In the genomic region with DNA sequence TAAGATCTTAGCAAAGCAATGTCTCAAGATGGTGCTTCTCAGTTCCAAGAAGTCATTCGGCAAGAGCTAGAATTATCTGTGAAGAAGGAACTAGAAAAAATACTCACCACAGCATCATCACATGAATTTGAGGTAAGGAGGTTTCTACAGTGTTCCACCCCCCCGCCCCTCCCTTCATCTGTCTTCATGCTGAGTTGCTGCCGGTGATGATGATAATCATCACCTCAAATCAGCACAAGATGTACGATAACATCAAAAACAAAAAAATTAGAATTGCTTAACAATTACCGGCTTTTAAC, we compare ENCODE assay signal across 12 cellular contexts. TPM values are rescaled to one million over a fixed set of nuclear protein-coding genes. Genes with fewer than 3 reads are reported as not detected.
DNase-seq lines count a peak whose midpoint lies in the region; ATAC-seq, FAIRE-seq and TF ChIP-seq lines count a peak whose summit lies in the region.
"Had no signal": no experiment of that assay in that cellular context is flagged by ENCODE, and none has a peak within 500 bp of the region (broad histone marks: within the 10 kb centered on the region; RNA-seq: fewer than 3 reads in every experiment).

No MANE protein-coding gene starts in this region.

- H4K20me1 ChIP-seq in HepG2 (ENCODE audit: insufficient read depth, low read length), result peaks cover 39% of the 10 kb centered on the region

- H3K9me3 Mint-ChIP-seq in CD4-positive, CD25-positive, alpha-beta regulatory T cell, result peaks cover 0 to 2% (median 0%) of the 10 kb centered on the region in 7 donors
- no peaks in the 10 kb centered on the region for H3K9me3 Mint-ChIP-seq in chondrocyte (ENCODE audit: low read depth)

- TF ChIP-seq RAD21 in HepG2 (CRISPR knock-in tag; IDR thresholded peaks at IDR 0.05), result no peak

- H3K27ac ChIP-seq in CD4-positive, CD25-positive, alpha-beta regulatory T cell (ENCODE audit: insufficient read depth, low read length, poor library complexity, severe bottlenecking), result peak overlapping the region; percentile 92
- H3K27ac ChIP-seq in psoas muscle (peak overlapping the region; percentile 69), HepG2 (ENCODE audit: extremely low read length, insufficient read depth, low read length) (no peak overlapping the region)

- H3K4me3 ChIP-seq in CD4-positive, CD25-positive, alpha-beta regulatory T cell (ENCODE audit: low read depth, low read length), result peak overlapping the region; percentile 77
- H3K4me3 ChIP-seq in psoas muscle (no peak overlapping the region), HepG2 (replicated peaks in 1 of 3; ENCODE audit: insufficient read depth in 1 of 3, low read depth in 2 of 3, low read length in 3 of 3) (no peak overlapping the region)
- H3K4me3 ChIP-seq: dorsolateral prefrontal cortex, GM12878 had no signal

- CTCF ChIA-PET in HepG2 (lab: Yijun Ruan, JAX; ENCODE audit: low intra/inter-chr PET ratio, low total read pairs), result interaction anchor here (0.9 kb wide), 1 partner anchor 164 kb away, joined by 3 read pairs; no protein-coding TSS in a partner anchor

- H3K4me1 ChIP-seq in CD4-positive, CD25-positive, alpha-beta regulatory T cell (ENCODE audit: control insufficient read depth, insufficient read depth, low read length, poor library complexity, severe bottlenecking), result peaks cover 65% of the 10 kb centered on the region
- peaks cover 55% of the 10 kb centered on the region for H3K4me1 ChIP-seq in psoas muscle
- H3K4me1 ChIP-seq in HepG2 (ENCODE audit: insufficient read depth, low read length), result peaks cover 33% of the 10 kb centered on the region

- H2AFZ ChIP-seq in HepG2 (ENCODE audit: low read length), result no peak overlapping the region

- peaks cover 20% of the 10 kb centered on the region for H3K36me3 ChIP-seq in CD4-positive, CD25-positive, alpha-beta regulatory T cell (ENCODE audit: control insufficient read depth, insufficient read depth, low read length)
- H3K36me3 ChIP-seq in psoas muscle (ENCODE audit: insufficient read depth in 1 of 2, low read depth in 1 of 2) (peaks cover 7 to 58% of the 10 kb centered on the region in 2 donors), HepG2 (replicated peaks in 1 of 2; ENCODE audit: control insufficient read depth in 1 of 2, insufficient read depth in 2 of 2, low read length in 2 of 2) (peaks cover 10 to 50% of the 10 kb centered on the region in 2 experiments)

- peaks cover 52 to 77% (median 64%) of the 10 kb centered on the region in 4 donors for H3K4me1 Mint-ChIP-seq in CD4-positive, CD25-positive, alpha-beta regulatory T cell
- H3K4me1 Mint-ChIP-seq in T-helper 17 cell, result peaks cover 38% of the 10 kb centered on the region
- peaks cover 36% of the 10 kb centered on the region for H3K4me1 Mint-ChIP-seq in chondrocyte (ENCODE audit: low read depth)

- no peak for TF ChIP-seq POLR2A in HepG2 (IDR thresholded peaks at IDR 0.05; ENCODE audit: insufficient read depth in 1 of 2, low read depth in 2 of 2, low read length in 2 of 2)

- TF ChIP-seq EP300 in HepG2 (IDR thresholded peaks at IDR 0.05; ENCODE audit: low read depth in 2 of 2, low read length in 2 of 2) (no peak), HepG2 (CRISPR knock-in tag; IDR thresholded peaks at IDR 0.05; ENCODE audit: borderline replicate concordance) (no peak)

- peak; percentile 58 to 98 (median 82) for DNase-seq in CD4-positive, CD25-positive, alpha-beta regulatory T cell
- peak in 2 of 3 donors; percentile 22 to 60 for DNase-seq in T-helper 17 cell
- peak; percentile 73 for DNase-seq in activated effector memory CD4-positive, alpha-beta T cell treated with anti-CD3 and anti-CD28 coated beads, Interleukin-2, amount 50 U/mL, for 16 hours
- no peak for DNase-seq in psoas muscle
- no peak for DNase-seq in HepG2 (ENCODE audit: low spot score)
- DNase-seq in chondrocyte (ENCODE audit: low spot score), result no peak
- no peak for DNase-seq in NCI-H345 (lab: John Stamatoyannopoulos, UW)
- DNase-seq: dorsolateral prefrontal cortex, NCI-H1092 treated with DMSO at 0.1 percent for 48 hours, nucleus accumbens had no signal

- peak overlapping the region; percentile 69 to 87 (median 82) for H3K4me3 Mint-ChIP-seq in CD4-positive, CD25-positive, alpha-beta regulatory T cell
- peak overlapping the region; percentile 77 for H3K4me3 Mint-ChIP-seq in T-helper 17 cell
- H3K4me3 Mint-ChIP-seq in chondrocyte (ENCODE audit: unreplicated experiment), result no peak overlapping the region

- in situ Hi-C loops in HepG2 (cut with HindIII; ENCODE audit: extremely low pct_ligation_motif_present, low pct_unique_long_range_greater_than_20kb), result no loop called here

- intact Hi-C loops in psoas muscle (cut with DNase I) (no loop called here), HepG2 (cut with micrococcal nuclease; ENCODE audit: unreplicated experiment) (no loop called here)

- POLR2A ChIA-PET in HepG2 (lab: Yijun Ruan, JAX), result interaction anchor here (2.6 kb wide), 1 partner anchor 15 kb away, joined by 14 read pairs; the partner anchor contains the start of gene UGP2

- no peak for TF ChIP-seq CTCF in psoas muscle (IDR thresholded peaks at IDR 0.05)
- TF ChIP-seq CTCF in HepG2 (CRISPR knock-in tag; IDR thresholded peaks at IDR 0.05), result no peak
- TF ChIP-seq CTCF in chondrocyte (IDR thresholded peaks at IDR 0.05), result no peak

- FAIRE-seq in HepG2 (lab: Jason Lieb, UNC), result no peak
- FAIRE-seq: GM12878 had no signal

- no TSS peak for BruUV-seq in HepG2 (replicated peaks; lab: Mats Ljungman, UMichigan)

- WGBS in psoas muscle, 3 donors, result 69 to 83% (median 70%) methylated on average over 5 of the region's 5 CpGs
- WGBS in HepG2 (ENCODE audit: low lambda C conversion rate), result 96% methylated on average over 5 of the region's 5 CpGs

- H3K9me3 ChIP-seq in CD4-positive, CD25-positive, alpha-beta regulatory T cell (ENCODE audit: control insufficient read depth in 2 of 2, low read length in 2 of 2), result no peaks in the 10 kb centered on the region
- H3K9me3 ChIP-seq in T-helper 17 cell (ENCODE audit: control insufficient read depth, low read length, poor library complexity, severe bottlenecking), result no peaks in the 10 kb centered on the region
- H3K9me3 ChIP-seq in psoas muscle, result no peaks in the 10 kb centered on the region
- no peaks in the 10 kb centered on the region for H3K9me3 ChIP-seq in HepG2 (ENCODE audit: low read length)

- H3K4me2 ChIP-seq in HepG2 (ENCODE audit: low read depth, low read length), result no peak overlapping the region

- peaks cover 55% of the 10 kb centered on the region for H3K79me2 ChIP-seq in HepG2 (ENCODE audit: insufficient read depth, low read length)

- peaks cover 23% of the 10 kb centered on the region for H3K36me3 Mint-ChIP-seq in CD4-positive, CD25-positive, alpha-beta regulatory T cell
- H3K36me3 Mint-ChIP-seq in T-helper 17 cell (ENCODE audit: low read depth), result peaks cover 4% of the 10 kb centered on the region
- H3K36me3 Mint-ChIP-seq in chondrocyte (ENCODE audit: low read depth), result peaks cover 14% of the 10 kb centered on the region

- no peak overlapping the region for H3K9ac ChIP-seq in HepG2 (ENCODE audit: insufficient read depth, low read depth, low read length)

- H3K27me3 Mint-ChIP-seq in CD4-positive, CD25-positive, alpha-beta regulatory T cell, result no peaks in the 10 kb centered on the region
- H3K27me3 Mint-ChIP-seq in T-helper 17 cell (no peaks in the 10 kb centered on the region), chondrocyte (ENCODE audit: low read depth) (no peaks in the 10 kb centered on the region)

- H3K27me3 ChIP-seq in CD4-positive, CD25-positive, alpha-beta regulatory T cell (ENCODE audit: control insufficient read depth, insufficient read depth, low read length), result no peaks in the 10 kb centered on the region
- no peaks in the 10 kb centered on the region for H3K27me3 ChIP-seq in psoas muscle (ENCODE audit: insufficient read depth in 3 of 3, low read length in 2 of 3)
- H3K27me3 ChIP-seq in HepG2 (ENCODE audit: control insufficient read depth in 1 of 2, insufficient read depth in 2 of 2, low read length in 2 of 2), result no peaks in the 10 kb centered on the region
- H3K27me3 ChIP-seq: dorsolateral prefrontal cortex had no signal

- ATAC-seq in CD4-positive, CD25-positive, alpha-beta regulatory T cell (ENCODE audit: low read depth in 2 of 2), result peak; percentile 95 to 96
- peak; percentile 93 for ATAC-seq in T-helper 17 cell
- peak in 1 of 4 donors; percentile 12 for ATAC-seq in psoas muscle
- ATAC-seq in HepG2, result no peak
- ATAC-seq in HG02759 (IDR thresholded peaks at IDR 0.05; ENCODE audit: unreplicated experiment), result no peak
- ATAC-seq: GM12878 had no signal

- peak overlapping the region; percentile 91 to 97 (median 92) for H3K27ac Mint-ChIP-seq in CD4-positive, CD25-positive, alpha-beta regulatory T cell
- H3K27ac Mint-ChIP-seq in T-helper 17 cell (peak overlapping the region; percentile 97), chondrocyte (ENCODE audit: unreplicated experiment) (no peak overlapping the region)

TF ChIP-seq in HepG2, 621 proteins besides CTCF, POLR2A, EP300 and RAD21 (continues in another document):
- no peak for TF ChIP-seq ZNF317 (CRISPR knock-in tag; IDR thresholded peaks at IDR 0.05)

RNA-seq across cellular contexts. Expression of gene UGP2, which starts 14.6 kb away (rescaled TPM):
- total RNA-seq in CD4-positive, CD25-positive, alpha-beta regulatory T cell, result 118 TPM
- 100 to 1,000 TPM; 200 to 279 (median 220) TPM for polyA plus RNA-seq in CD4-positive, CD25-positive, alpha-beta regulatory T cell
- total RNA-seq in T-helper 17 cell (10 to 100 TPM; 68.7 to 82.7 TPM), psoas muscle (100 to 1,000 TPM; 402 to 903 (median 596) TPM), HepG2 (2016; rRNA removed; fragmentation: Illumina TruSeq; extraction: Trizol) (134 and 210 TPM in 2 replicates), chondrocyte (99.5 to 112 TPM (median 105 TPM) in 3 replicates)
- polyA plus RNA-seq in psoas muscle (100 to 1,000 TPM; 391 to 656 (median 520) TPM), HepG2 (2011; rRNA removed) (80.1 and 96.0 TPM in 2 replicates)
- 83.7 and 93.6 TPM in 2 replicates for total RNA-seq in HepG2 (2016; cell fraction: cytosol; rRNA removed; fragmentation: Illumina TruSeq; extraction: Trizol; ENCODE audit: low read depth)
- 123 and 218 TPM in 2 replicates for total RNA-seq in HepG2 (2016; cell fraction: insoluble cytoplasmic fraction; rRNA removed; fragmentation: Illumina TruSeq; extraction: Trizol)
- 85.1 and 86.4 TPM in 2 replicates for total RNA-seq in HepG2 (2016; cell fraction: membrane; rRNA removed; fragmentation: Illumina TruSeq; extraction: Trizol)
- total RNA-seq in HepG2 (2016; cell fraction: nucleus; rRNA removed; fragmentation: Illumina TruSeq; extraction: Trizol), result 79.9 and 81.8 TPM in 2 replicates
- 34.2 and 64.5 TPM in 2 replicates for polyA plus RNA-seq in HepG2 (2011; cell fraction: cytosol; rRNA removed)
- 28.2 and 36.8 TPM in 2 replicates for polyA plus RNA-seq in HepG2 (2011; cell fraction: nucleus; rRNA removed)
- 164 and 194 TPM in 2 replicates for polyA plus RNA-seq in HepG2 (2012)
- 27.9 and 31.2 TPM in 2 replicates for polyA plus RNA-seq in HepG2 (2016; cell fraction: cytosol; fragmentation: Illumina TruSeq; extraction: Trizol; ENCODE audit: low read depth)
- polyA plus RNA-seq in HepG2 (2016; cell fraction: insoluble cytoplasmic fraction; fragmentation: Illumina TruSeq; extraction: Trizol; ENCODE audit: low read depth), result 183 and 197 TPM in 2 replicates
- 56.9 and 57.3 TPM in 2 replicates for polyA plus RNA-seq in HepG2 (2016; cell fraction: membrane; fragmentation: Illumina TruSeq; extraction: Trizol; ENCODE audit: low read depth)
- 78.5 and 87.8 TPM in 2 replicates for polyA plus RNA-seq in HepG2 (2016; cell fraction: nucleus; fragmentation: Illumina TruSeq; extraction: Trizol; ENCODE audit: insufficient read depth, low read depth)
- 11.5 and 14.4 TPM in 2 replicates for polyA minus RNA-seq in HepG2 (2011; rRNA and poly(A)+ RNA removed; ENCODE audit: low replicate concordance)
- 103 and 130 TPM in 2 replicates for polyA minus RNA-seq in HepG2 (2011; cell fraction: cytosol; rRNA and poly(A)+ RNA removed)
- 119 and 170 TPM in 2 replicates for polyA minus RNA-seq in HepG2 (2011; cell fraction: nucleus; rRNA and poly(A)+ RNA removed)

Comparison
In these comparisons a context has a peak if more than half of its experiments do, and no peak if none do; other contexts are left out.
1. ATAC-seq: peak in CD4-positive, CD25-positive, alpha-beta regulatory T cell (2 of 2) and T-helper 17 cell (single experiment); none in HepG2 (single experiment) and HG02759 (single experiment).
2. DNase-seq: peak in CD4-positive, CD25-positive, alpha-beta regulatory T cell (3 of 3), T-helper 17 cell (2 of 3) and activated effector memory CD4-positive, alpha-beta T cell treated with anti-CD3 and anti-CD28 coated beads, Interleukin-2, amount 50 U/mL, for 16 hours (single experiment); none in psoas muscle (0 of 2), HepG2 (single experiment), chondrocyte (single experiment) and NCI-H345 (single experiment).